In genomic region chr12:22879203-22879602, GRCh38 we compare ENCODE assay signal across 7 cellular contexts.
"Had no signal": no experiment of that assay in that cellular context is flagged by ENCODE, and none has a peak within 500 bp of the region (broad histone marks: within the 10 kb centered on the region; RNA-seq: fewer than 3 reads in every experiment).

No MANE protein-coding gene starts in this region.

- H3K4me1 Mint-ChIP-seq: IgD-negative memory B cell had no signal

- H3K36me3 Mint-ChIP-seq: IgD-negative memory B cell had no signal

- H2AFZ ChIP-seq: GM23248 had no signal

- H3K27ac Mint-ChIP-seq: H9, IgD-negative memory B cell had no signal

- H3K4me3 ChIP-seq: GM23248 had no signal

- FAIRE-seq: H54 had no signal

- H3K4me3 Mint-ChIP-seq: H9, IgD-negative memory B cell had no signal

- DNase-seq: GM23248, GOT3, H9, KG1 had no signal

- H3K9ac ChIP-seq: GM23248 had no signal

- H3K27me3 Mint-ChIP-seq: IgD-negative memory B cell had no signal

- H3K9me3 Mint-ChIP-seq: H9 had no signal

- H3K27ac ChIP-seq: GM23248, HL-60 had no signal
